Comparison of ENCODE assay signal across 8 cellular contexts in genomic region chr16:15948532-15949209, GRCh38. TPM values are rescaled to one million over a fixed set of nuclear protein-coding genes. Genes with fewer than 3 reads are reported as not detected.
DNase-seq lines count a peak whose midpoint lies in the region; ATAC-seq lines count a peak whose summit lies in the region.

No MANE protein-coding gene starts in this region.

- CTCF ChIA-PET in activated naive CD4-positive, alpha-beta T cell treated with anti-CD3 and anti-CD28 coated beads for 36 hours (lab: Charles Lee) = no interaction called here
- CTCF ChIA-PET in naive thymus-derived CD4-positive, alpha-beta T cell (lab: Charles Lee) = no interaction called here

- WGBS in HUES64 = 82% methylated on average over 18 of the region's 18 CpGs

- H3K36me3 Mint-ChIP-seq in activated naive CD4-positive, alpha-beta T cell treated with anti-CD3 and anti-CD28 coated beads for 36 hours (ENCODE audit: low read depth) = peaks cover 3% of the 10 kb centered on the region
- peaks cover 12% of the 10 kb centered on the region for H3K36me3 Mint-ChIP-seq in central memory CD8-positive, alpha-beta T cell (ENCODE audit: insufficient read depth)
- peaks cover 0 to 17% (median 0%) of the 10 kb centered on the region in 5 donors for H3K36me3 Mint-ChIP-seq in naive thymus-derived CD4-positive, alpha-beta T cell

- peak overlapping the region; percentile 74 for H3K4me3 Mint-ChIP-seq in activated naive CD4-positive, alpha-beta T cell treated with anti-CD3 and anti-CD28 coated beads for 36 hours
- H3K4me3 Mint-ChIP-seq in central memory CD8-positive, alpha-beta T cell = peak overlapping the region; percentile 92
- H3K4me3 Mint-ChIP-seq in naive thymus-derived CD4-positive, alpha-beta T cell = peak overlapping the region; percentile 79 to 91 (median 88)

- POLR2A ChIA-PET in naive thymus-derived CD4-positive, alpha-beta T cell (lab: Charles Lee) = no interaction called here

- ATAC-seq in central memory CD8-positive, alpha-beta T cell (replicated peaks; ENCODE audit: extremely low read depth, poor library complexity, severe bottlenecking) = no peak
- no peak for ATAC-seq in naive thymus-derived CD4-positive, alpha-beta T cell

- H3K36me3 ChIP-seq in HUES64 (ENCODE audit: insufficient read depth, low read length) = no peaks in the 10 kb centered on the region
- H3K36me3 ChIP-seq in naive thymus-derived CD4-positive, alpha-beta T cell (ENCODE audit: control insufficient read depth in 2 of 3, insufficient read depth in 3 of 3, low read length in 3 of 3) = no peaks in the 10 kb centered on the region

- peak overlapping the region; percentile 49 for H3K9ac ChIP-seq in HUES64 (ENCODE audit: low read depth, low read length)

- DNase-seq in activated naive CD4-positive, alpha-beta T cell treated with anti-CD3 and anti-CD28 coated beads for 36 hours = peak; percentile 30
- DNase-seq in activated naive CD4-positive, alpha-beta T cell (lab: John Stamatoyannopoulos, UW) = no peak
- no peak for DNase-seq in central memory CD8-positive, alpha-beta T cell (ENCODE audit: low spot score in 2 of 2)
- peak in 3 of 9 donors; percentile 10 to 17 (median 12) for DNase-seq in naive thymus-derived CD4-positive, alpha-beta T cell
- DNase-seq in glomerular visceral epithelial cell (ENCODE audit: extremely low spot score) (no peak), AML-193 (lab: John Stamatoyannopoulos, UW) (no peak), substantia nigra (lab: John Stamatoyannopoulos, UW) (no peak)

- no peaks in the 10 kb centered on the region for H3K27me3 Mint-ChIP-seq in activated naive CD4-positive, alpha-beta T cell treated with anti-CD3 and anti-CD28 coated beads for 36 hours (ENCODE audit: low read depth)
- H3K27me3 Mint-ChIP-seq in central memory CD8-positive, alpha-beta T cell = no peaks in the 10 kb centered on the region
- no peaks in the 10 kb centered on the region for H3K27me3 Mint-ChIP-seq in naive thymus-derived CD4-positive, alpha-beta T cell

- H3K4me3 ChIP-seq in HUES64 (ENCODE audit: low read length) = peak overlapping the region; percentile 70
- peak overlapping the region; percentile 49 for H3K4me3 ChIP-seq in naive thymus-derived CD4-positive, alpha-beta T cell (ENCODE audit: low read length)

- peaks cover 45% of the 10 kb centered on the region for H3K4me1 Mint-ChIP-seq in activated naive CD4-positive, alpha-beta T cell treated with anti-CD3 and anti-CD28 coated beads for 36 hours (ENCODE audit: low read depth)
- H3K4me1 Mint-ChIP-seq in central memory CD8-positive, alpha-beta T cell = peaks cover 40% of the 10 kb centered on the region
- peaks cover 30 to 39% (median 34%) of the 10 kb centered on the region in 7 donors for H3K4me1 Mint-ChIP-seq in naive thymus-derived CD4-positive, alpha-beta T cell

- no peaks in the 10 kb centered on the region for H3K9me3 Mint-ChIP-seq in activated naive CD4-positive, alpha-beta T cell treated with anti-CD3 and anti-CD28 coated beads for 36 hours
- no peaks in the 10 kb centered on the region for H3K9me3 Mint-ChIP-seq in central memory CD8-positive, alpha-beta T cell
- no peaks in the 10 kb centered on the region for H3K9me3 Mint-ChIP-seq in naive thymus-derived CD4-positive, alpha-beta T cell

- H3K27ac ChIP-seq in HUES64 (ENCODE audit: low read depth, low read length) (no peak overlapping the region; the same call in 1 of the 2 replicates), substantia nigra (ENCODE audit: low read depth, low read length, poor library complexity, severe bottlenecking) (no peak overlapping the region)
- H3K27ac ChIP-seq in naive thymus-derived CD4-positive, alpha-beta T cell (ENCODE audit: low read depth, low read length) = peak overlapping the region; percentile 78

- peak overlapping the region; percentile 67 for H3K27ac Mint-ChIP-seq in activated naive CD4-positive, alpha-beta T cell treated with anti-CD3 and anti-CD28 coated beads for 36 hours
- H3K27ac Mint-ChIP-seq in central memory CD8-positive, alpha-beta T cell (ENCODE audit: low read depth) = peak overlapping the region; percentile 81
- H3K27ac Mint-ChIP-seq in naive thymus-derived CD4-positive, alpha-beta T cell = peak overlapping the region; percentile 65 to 94 (median 92)

- peaks cover 12% of the 10 kb centered on the region for H3K4me1 ChIP-seq in HUES64 (ENCODE audit: insufficient read depth, low read length)
- peaks cover 11 to 15% of the 10 kb centered on the region in 2 donors for H3K4me1 ChIP-seq in naive thymus-derived CD4-positive, alpha-beta T cell (ENCODE audit: control insufficient read depth in 2 of 2, insufficient read depth in 2 of 2, low read length in 2 of 2)

- H3K27me3 ChIP-seq in HUES64 (ENCODE audit: insufficient read depth, low read length) = no peaks in the 10 kb centered on the region
- H3K27me3 ChIP-seq in naive thymus-derived CD4-positive, alpha-beta T cell (ENCODE audit: control insufficient read depth in 2 of 2, insufficient read depth in 2 of 2, low read length in 2 of 2) = no peaks in the 10 kb centered on the region

- intact Hi-C loops in activated naive CD4-positive, alpha-beta T cell treated with anti-CD3 and anti-CD28 coated beads for 36 hours (cut with micrococcal nuclease) = loop anchor here (2.0 kb wide), 2 partner anchors 14 to 178 kb away; no protein-coding TSS in a partner anchor
- intact Hi-C loops in naive thymus-derived CD4-positive, alpha-beta T cell (cut with micrococcal nuclease) = loop anchor here (1.0 to 10.0 kb wide), 6 partner anchors 46 to 179 kb away; partner anchors contain the start of gene CEP20 (in 1 of the 2)

- H3K9me3 ChIP-seq in HUES64 (ENCODE audit: insufficient read depth, low read depth, low read length) = no peaks in the 10 kb centered on the region
- no peaks in the 10 kb centered on the region for H3K9me3 ChIP-seq in naive thymus-derived CD4-positive, alpha-beta T cell (ENCODE audit: control insufficient read depth in 2 of 3, low read length in 3 of 3)

RNA-seq across cellular contexts. Expression of gene ABCC1, which starts 0.7 kb away (rescaled TPM):
- 10 to 100 TPM; 40.3 to 41.0 TPM for total RNA-seq in activated naive CD4-positive, alpha-beta T cell treated with anti-CD3 and anti-CD28 coated beads for 36 hours
- polyA plus RNA-seq in HUES64 (2013, experiment 1 of 2) = 20.3 TPM
- 26.2 TPM for polyA plus RNA-seq in HUES64 (2013, experiment 2 of 2)
- total RNA-seq in naive thymus-derived CD4-positive, alpha-beta T cell = 10 to 100 TPM; 57.3 to 95.8 (median 64.1) TPM
- polyA plus RNA-seq in naive thymus-derived CD4-positive, alpha-beta T cell = 1 to 10 TPM; 4.8 to 7.9 TPM
